ENCODE assay signal across 17 cellular contexts in the genomic region with DNA sequence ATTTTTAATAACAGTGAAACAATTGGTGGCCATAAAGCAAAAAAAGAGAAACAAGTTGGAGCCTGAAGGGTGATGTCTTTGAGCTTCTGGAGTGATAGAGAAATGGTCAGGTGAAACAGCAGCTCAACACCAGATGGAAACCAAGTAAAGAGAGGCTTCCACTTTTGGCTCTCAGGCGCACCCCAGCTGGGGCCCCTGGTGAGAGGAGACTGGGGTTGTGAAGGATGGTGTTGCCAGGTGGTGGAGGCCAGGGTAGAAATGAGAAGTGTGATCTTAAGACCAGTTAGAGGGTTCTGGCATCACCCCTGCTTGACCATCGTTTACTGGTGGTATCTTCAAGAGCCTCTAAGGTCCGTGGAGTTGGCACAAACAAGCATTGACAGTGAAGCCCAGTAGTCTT.
"Had no signal": no experiment of that assay in that cellular context is flagged by ENCODE, and none has a peak within 500 bp of the region (broad histone marks: within the 10 kb centered on the region; RNA-seq: fewer than 3 reads in every experiment).

No MANE protein-coding gene starts in this region.

- H3K27ac Mint-ChIP-seq: activated CD4-positive, alpha-beta memory T cell treated with anti-CD3 and anti-CD28 coated beads for 36 hours; activated CD4-positive, alpha-beta T cell treated with anti-CD3 and anti-CD28 coated beads for 36 hours; activated naive CD4-positive, alpha-beta T cell treated with anti-CD3 and anti-CD28 coated beads, Interleukin-2, amount 50 U/mL, for 24 hours; activated T-cell treated with anti-CD3 and anti-CD28 coated beads, Interleukin-2, amount 50 U/mL, for 24 hours; endodermal cell; neural progenitor cell had no signal

- H3K27me3 Mint-ChIP-seq: activated CD4-positive, alpha-beta memory T cell treated with anti-CD3 and anti-CD28 coated beads for 36 hours; activated naive CD4-positive, alpha-beta T cell treated with anti-CD3 and anti-CD28 coated beads, Interleukin-2, amount 50 U/mL, for 24 hours had no signal

- H3K36me3 ChIP-seq: adrenal gland, neural progenitor cell, ovary, sigmoid colon, stomach, upper lobe of left lung had no signal

- H3K4me3 ChIP-seq: adrenal gland, hepatocyte, neural progenitor cell, ovary, sigmoid colon, stomach, testis, upper lobe of left lung had no signal

- H3K4me3 Mint-ChIP-seq: activated CD4-positive, alpha-beta memory T cell treated with anti-CD3 and anti-CD28 coated beads for 36 hours; activated CD4-positive, alpha-beta T cell treated with anti-CD3 and anti-CD28 coated beads for 36 hours; activated naive CD4-positive, alpha-beta T cell treated with anti-CD3 and anti-CD28 coated beads, Interleukin-2, amount 50 U/mL, for 24 hours; activated T-cell treated with anti-CD3 and anti-CD28 coated beads, Interleukin-2, amount 50 U/mL, for 24 hours; endodermal cell; neural progenitor cell had no signal

- H3K27me3 ChIP-seq: adrenal gland, hepatocyte, neural progenitor cell, ovary, sigmoid colon, stomach, testis, upper lobe of left lung had no signal

- ATAC-seq: activated CD4-positive, alpha-beta T cell treated with anti-CD3 and anti-CD28 coated beads for 36 hours had no signal

- H3K9me3 Mint-ChIP-seq: activated CD4-positive, alpha-beta memory T cell treated with anti-CD3 and anti-CD28 coated beads for 36 hours; activated naive CD4-positive, alpha-beta T cell treated with anti-CD3 and anti-CD28 coated beads, Interleukin-2, amount 50 U/mL, for 24 hours; activated T-cell treated with anti-CD3 and anti-CD28 coated beads, Interleukin-2, amount 50 U/mL, for 24 hours; neural progenitor cell had no signal

- H3K27ac ChIP-seq: adrenal gland, hepatocyte, neural progenitor cell, ovary, sigmoid colon, stomach, testis, upper lobe of left lung had no signal

- DNase-seq: activated CD4-positive, alpha-beta memory T cell treated with anti-CD3 and anti-CD28 coated beads for 36 hours; activated CD4-positive, alpha-beta T cell treated with anti-CD3 and anti-CD28 coated beads for 36 hours; activated effector memory CD4-positive, alpha-beta T cell treated with Interleukin-2 at 50 U/mL for 16 hours; activated T-cell treated with anti-CD3 and anti-CD28 coated beads, Interleukin-2, amount 50 U/mL, for 24 hours; adrenal gland; endodermal cell; erythroblast; islet precursor cell; ovary; sigmoid colon; stimulated activated CD4-positive, alpha-beta T cell treated with anti-CD3 and anti-CD28 coated beads, Interleukin-1b, Interleukin-23, amount 100 ng/mL, for 48 hours; stomach; testis; upper lobe of left lung had no signal

- H3K36me3 Mint-ChIP-seq: activated CD4-positive, alpha-beta memory T cell treated with anti-CD3 and anti-CD28 coated beads for 36 hours; activated naive CD4-positive, alpha-beta T cell treated with anti-CD3 and anti-CD28 coated beads, Interleukin-2, amount 50 U/mL, for 24 hours; neural progenitor cell had no signal

- H3K9me3 ChIP-seq: adrenal gland, ovary, sigmoid colon, stomach, testis, upper lobe of left lung had no signal
